In genomic region chr3:45991341-45991740, GRCh38 we compare ENCODE assay signal across 1 cellular context.
TF ChIP-seq lines count a peak whose summit lies in the region.

No MANE protein-coding gene starts in this region.

TF ChIP-seq in H1, 55 proteins besides CTCF, POLR2A, EP300 and RAD21:
- TF ChIP-seq KDM4A (IDR thresholded peaks at IDR 0.05; ENCODE audit: low read depth, low read length, severe bottlenecking), result no peak
- TF ChIP-seq GABPA (IDR thresholded peaks at IDR 0.05; ENCODE audit: borderline replicate concordance, insufficient read depth, low read length), result no peak
- no peak for TF ChIP-seq ATF3 (IDR thresholded peaks at IDR 0.05; ENCODE audit: insufficient read depth, low read depth, low read length)
- TF ChIP-seq SP4 (IDR thresholded peaks at IDR 0.05; ENCODE audit: low read length), result no peak
- no peak for TF ChIP-seq SAP30 (IDR thresholded peaks at IDR 0.05; ENCODE audit: insufficient read depth, insufficient replicate concordance, low read length)
- TF ChIP-seq RXRA (IDR thresholded peaks at IDR 0.05; ENCODE audit: insufficient read depth, low read depth, low read length), result no peak
- TF ChIP-seq EZH2 (IDR thresholded peaks at IDR 0.05; ENCODE audit: low read depth, low read length, severe bottlenecking), result no peak
- TF ChIP-seq BCL11A (IDR thresholded peaks at IDR 0.05; ENCODE audit: low read depth in 2 of 2, low read length in 2 of 2), result no peak
- no peak for TF ChIP-seq CEBPB (IDR thresholded peaks at IDR 0.05; ENCODE audit: low read depth, low read length)
- no peak for TF ChIP-seq JUN (IDR thresholded peaks at IDR 0.05; ENCODE audit: low read depth, low read length)
- TF ChIP-seq TAF1 (IDR thresholded peaks at IDR 0.05; ENCODE audit: low read depth, low read length), result no peak
- TF ChIP-seq ASH2L (IDR thresholded peaks at IDR 0.05; ENCODE audit: low read length), result no peak
- no peak for TF ChIP-seq FOSL1 (IDR thresholded peaks at IDR 0.05; ENCODE audit: insufficient read depth, low read depth, low read length)
- TF ChIP-seq CBX8 (IDR thresholded peaks at IDR 0.05; ENCODE audit: borderline replicate concordance, low read depth, low read length), result no peak
- TF ChIP-seq MAFK (IDR thresholded peaks at IDR 0.05; ENCODE audit: low read depth, low read length), result no peak
- TF ChIP-seq NANOG (IDR thresholded peaks at IDR 0.05; ENCODE audit: insufficient read depth, low read depth, low read length, poor library complexity, severe bottlenecking), result no peak
- TF ChIP-seq CHD7 (IDR thresholded peaks at IDR 0.05; ENCODE audit: insufficient replicate concordance, low read length), result no peak
- no peak for TF ChIP-seq RFX5 (IDR thresholded peaks at IDR 0.05; ENCODE audit: borderline replicate concordance, low read depth, low read length)
- TF ChIP-seq SIX5 (IDR thresholded peaks at IDR 0.05; ENCODE audit: low read depth, low read length), result no peak
